In genomic region chr3:105397974-105398373, GRCh38 we compare ENCODE assay signal across 20 cellular contexts. TPM values are rescaled to one million over a fixed set of nuclear protein-coding genes. Genes with fewer than 3 reads are reported as not detected.
DNase-seq lines count a peak whose midpoint lies in the region; ATAC-seq and TF ChIP-seq lines count a peak whose summit lies in the region.
"Had no signal": no experiment of that assay in that cellular context is flagged by ENCODE, and none has a peak within 500 bp of the region (broad histone marks: within the 10 kb centered on the region; RNA-seq: fewer than 3 reads in every experiment).

No MANE protein-coding gene starts in this region.

- no peak overlapping the region for H3K4me3 Mint-ChIP-seq in stimulated activated memory B cell treated with anti-CD40 and anti-IgM and Interleukin-4, amounts not matched to agents 10 μg/mL and 1 μg/mL and 100 μg/mL, for 72 hours
- no peak overlapping the region for H3K4me3 Mint-ChIP-seq in Calu3 (ENCODE audit: low read depth, unreplicated experiment)
- H3K4me3 Mint-ChIP-seq: activated B cell treated with CpG ODN at 0.5 μM for 24 hours; activated CD8-positive, alpha-beta T cell treated with anti-CD3 and anti-CD28 coated beads, Interleukin-2, amount 10 ng/mL, durations not matched to agents 7 days and 5 days; activated naive CD4-positive, alpha-beta T cell treated with anti-CD3 and anti-CD28 coated beads, Interleukin-2, amount 50 U/mL, for 24 hours; activated T-cell treated with anti-CD3 and anti-CD28 coated beads, Interleukin-2, amount 50 U/mL, for 4 hours; memory B cell; naive thymus-derived CD8-positive, alpha-beta T cell; T-helper 1 cell treated with Interleukin-12 subunit alpha and Interleukin-12 subunit beta and Interleukin-4 antibody, amounts not matched to agents 30 μg/mL and 1 μg/mL, for 36 hours had no signal

- H2AFZ ChIP-seq in OCI-LY7 (ENCODE audit: low read length) (no peak overlapping the region), mammary epithelial cell (ENCODE audit: low read depth, low read length) (no peak overlapping the region)
- H2AFZ ChIP-seq: GM23248 had no signal

- H3K9me3 Mint-ChIP-seq in stimulated activated memory B cell treated with anti-CD40 and anti-IgM and Interleukin-4, amounts not matched to agents 10 μg/mL and 1 μg/mL and 100 μg/mL, for 72 hours, result no peaks in the 10 kb centered on the region
- H3K9me3 Mint-ChIP-seq in Calu3 (ENCODE audit: low read depth, unreplicated experiment), result no peaks in the 10 kb centered on the region
- H3K9me3 Mint-ChIP-seq: activated B cell treated with CpG ODN at 0.5 μM for 24 hours; activated naive CD4-positive, alpha-beta T cell treated with anti-CD3 and anti-CD28 coated beads, Interleukin-2, amount 50 U/mL, for 24 hours; activated T-cell treated with anti-CD3 and anti-CD28 coated beads, Interleukin-2, amount 50 U/mL, for 4 hours; memory B cell had no signal

- H3K9me3 ChIP-seq in OCI-LY7 (ENCODE audit: low read length) (peaks cover 5% of the 10 kb centered on the region; the same call in 1 of the 2 replicates), mammary epithelial cell (replicated peaks; ENCODE audit: insufficient read depth, low read length) (peaks cover 4% of the 10 kb centered on the region)
- H3K9me3 ChIP-seq: pancreas had no signal

- WGBS in mammary epithelial cell (ENCODE audit: low coverage, missing lambda C conversion rate), result 100% methylated on average over 1 of the region's 1 CpG

- no peaks in the 10 kb centered on the region for H3K27me3 ChIP-seq in dorsolateral prefrontal cortex
- H3K27me3 ChIP-seq in mammary epithelial cell (ENCODE audit: insufficient read depth, low read length), result no peaks in the 10 kb centered on the region
- H3K27me3 ChIP-seq: pancreas had no signal

- H3K36me3 ChIP-seq in OCI-LY7 (ENCODE audit: insufficient read depth, low read length), result 0 out of 2 replicates have a peak, but pooled peaks cover 4% of the 10 kb centered on the region
- no peaks in the 10 kb centered on the region for H3K36me3 ChIP-seq in mammary epithelial cell (ENCODE audit: insufficient read depth, low read length)
- H3K36me3 ChIP-seq: pancreas had no signal

- intact Hi-C loops in dorsolateral prefrontal cortex (cut with DNase I), result loop anchor here in 1 of 2 donors (5.0 kb wide), 1 partner anchor 49 kb away; no protein-coding TSS in a partner anchor
- intact Hi-C loops in Calu3 (cut with micrococcal nuclease; ENCODE audit: unreplicated experiment), result no loop called here
- intact Hi-C loops in OCI-LY7 (cut with micrococcal nuclease; ENCODE audit: unreplicated experiment), result no loop called here
- intact Hi-C loops in mammary epithelial cell (cut with micrococcal nuclease), result no loop called here

- no peak overlapping the region for H3K27ac Mint-ChIP-seq in stimulated activated memory B cell treated with anti-CD40 and anti-IgM and Interleukin-4, amounts not matched to agents 10 μg/mL and 1 μg/mL and 100 μg/mL, for 72 hours
- H3K27ac Mint-ChIP-seq in Calu3 (ENCODE audit: unreplicated experiment), result no peak overlapping the region
- H3K27ac Mint-ChIP-seq: activated B cell treated with CpG ODN at 0.5 μM for 24 hours; activated CD8-positive, alpha-beta T cell treated with anti-CD3 and anti-CD28 coated beads, Interleukin-2, amount 10 ng/mL, durations not matched to agents 7 days and 5 days; activated naive CD4-positive, alpha-beta T cell treated with anti-CD3 and anti-CD28 coated beads, Interleukin-2, amount 50 U/mL, for 24 hours; memory B cell; naive thymus-derived CD8-positive, alpha-beta T cell; T-helper 1 cell treated with Interleukin-12 subunit alpha and Interleukin-12 subunit beta and Interleukin-4 antibody, amounts not matched to agents 30 μg/mL and 1 μg/mL, for 36 hours had no signal

- H3K79me2 ChIP-seq in OCI-LY7 (ENCODE audit: insufficient read depth, low read depth, low read length), result peaks cover 22% of the 10 kb centered on the region; the same call in 1 of the 2 replicates
- peaks cover 75% of the 10 kb centered on the region for H3K79me2 ChIP-seq in mammary epithelial cell (ENCODE audit: insufficient read depth, low read length)

- BruUV-seq in Calu3 (replicated peaks; lab: Mats Ljungman, UMichigan), result no TSS peak
- BruUV-seq in OCI-LY7 (replicated peaks; lab: Mats Ljungman, UMichigan), result no TSS peak
- no TSS peak for BruUV-seq in mammary epithelial cell (replicated peaks; lab: Mats Ljungman, UMichigan)

- peak overlapping the region in 4 of 59 donors; percentile 4 to 35 (median 11) for H3K4me3 ChIP-seq in dorsolateral prefrontal cortex
- H3K4me3 ChIP-seq in OCI-LY7 (ENCODE audit: low read depth, low read length, poor library complexity, severe bottlenecking), result no peak overlapping the region
- no peak overlapping the region for H3K4me3 ChIP-seq in mammary epithelial cell (replicated peaks in 1 of 3; ENCODE audit: insufficient read depth in 1 of 3, low read depth in 2 of 3, low read length in 3 of 3)
- H3K4me3 ChIP-seq: GM23248, pancreas had no signal

- no peaks in the 10 kb centered on the region for H3K27me3 Mint-ChIP-seq in stimulated activated memory B cell treated with anti-CD40 and anti-IgM and Interleukin-4, amounts not matched to agents 10 μg/mL and 1 μg/mL and 100 μg/mL, for 72 hours
- no peaks in the 10 kb centered on the region for H3K27me3 Mint-ChIP-seq in Calu3 (ENCODE audit: unreplicated experiment)
- H3K27me3 Mint-ChIP-seq: activated B cell treated with CpG ODN at 0.5 μM for 24 hours; activated naive CD4-positive, alpha-beta T cell treated with anti-CD3 and anti-CD28 coated beads, Interleukin-2, amount 50 U/mL, for 24 hours; memory B cell had no signal

- ATAC-seq in GM18502 (IDR thresholded peaks at IDR 0.05; ENCODE audit: poor library complexity, unreplicated experiment) (peak; percentile 64), GM21390 (IDR thresholded peaks at IDR 0.05; ENCODE audit: unreplicated experiment) (peak; percentile 40), HG03521 (IDR thresholded peaks at IDR 0.05; ENCODE audit: unreplicated experiment) (peak; percentile 64)
- no peak for ATAC-seq in stimulated activated memory B cell treated with anti-CD40 and anti-IgM and Interleukin-4, amounts not matched to agents 10 μg/mL and 1 μg/mL and 100 μg/mL, for 72 hours
- ATAC-seq: activated CD8-positive, alpha-beta T cell treated with anti-CD3 and anti-CD28 coated beads, Interleukin-2, amount 10 ng/mL, durations not matched to agents 7 days and 5 days; activated T-cell treated with anti-CD3 and anti-CD28 coated beads, Interleukin-2, amount 50 U/mL, for 4 hours; naive thymus-derived CD8-positive, alpha-beta T cell; pancreas had no signal

- H3K4me1 ChIP-seq in OCI-LY7 (ENCODE audit: insufficient read depth, low read length, poor library complexity, severe bottlenecking), result no peaks in the 10 kb centered on the region
- H3K4me1 ChIP-seq in mammary epithelial cell (ENCODE audit: insufficient read depth, low read length), result peaks cover 22% of the 10 kb centered on the region

- H3K27ac ChIP-seq in dorsolateral prefrontal cortex, result peak overlapping the region in 50 of 59 donors; percentile 18 to 91 (median 76)
- no peak overlapping the region for H3K27ac ChIP-seq in OCI-LY7 (ENCODE audit: low read depth, low read length, poor library complexity, severe bottlenecking)
- no peak overlapping the region for H3K27ac ChIP-seq in mammary epithelial cell (ENCODE audit: insufficient read depth, low read depth, low read length)
- H3K27ac ChIP-seq: GM23248, pancreas had no signal

- no peak overlapping the region for H3K9ac ChIP-seq in mammary epithelial cell (ENCODE audit: insufficient read depth, low read length)
- H3K9ac ChIP-seq: GM23248 had no signal

- H3K9me2 ChIP-seq in OCI-LY7 (ENCODE audit: insufficient read depth, low read length), result no peaks in the 10 kb centered on the region

- TF ChIP-seq CTCF in dorsolateral prefrontal cortex (IDR thresholded peaks at IDR 0.05 in 54 of 56, conservative IDR thresholded peaks at IDR 0.05 in 2 of 56; ENCODE audit: low read depth in 1 of 56, partially characterized antibody in 56 of 56) (peak in 5 of 56 donors; percentile 13 to 23 (median 16)), Calu3 (IDR thresholded peaks at IDR 0.05; ENCODE audit: unreplicated experiment) (no peak), OCI-LY7 (conservative IDR thresholded peaks at IDR 0.05; ENCODE audit: low read length) (no peak), mammary epithelial cell (conservative IDR thresholded peaks at IDR 0.05 in 1 of 2, IDR thresholded peaks at IDR 0.05 in 1 of 2; ENCODE audit: extremely low read depth in 1 of 2, insufficient read depth in 1 of 2, low read depth in 1 of 2, low read length in 2 of 2) (no peak)

- dilution Hi-C loops in mammary epithelial cell (cut with HindIII; ENCODE audit: low sequenced_read_pairs), result no loop called here

- H3K36me3 Mint-ChIP-seq in stimulated activated memory B cell treated with anti-CD40 and anti-IgM and Interleukin-4, amounts not matched to agents 10 μg/mL and 1 μg/mL and 100 μg/mL, for 72 hours, result peaks cover 34% of the 10 kb centered on the region
- H3K36me3 Mint-ChIP-seq in Calu3 (ENCODE audit: insufficient read depth, unreplicated experiment), result peaks cover 16% of the 10 kb centered on the region
- H3K36me3 Mint-ChIP-seq: activated naive CD4-positive, alpha-beta T cell treated with anti-CD3 and anti-CD28 coated beads, Interleukin-2, amount 50 U/mL, for 24 hours had no signal

- CTCF ChIA-PET in Calu3 (lab: Charles Lee), result interaction anchor here (0.7 to 0.8 kb wide), 2 partner anchors 17 to 719 kb away, joined by 3 read pairs; no protein-coding TSS in a partner anchor
- CTCF ChIA-PET in OCI-LY7 (lab: Charles Lee; ENCODE audit: unreplicated experiment), result no interaction called here
- CTCF ChIA-PET in mammary epithelial cell (lab: Charles Lee; ENCODE audit: low non-redundant PET), result no interaction called here

- POLR2A ChIA-PET in OCI-LY7 (lab: Charles Lee), result interaction anchor here (0.8 to 2.9 kb wide), 9 partner anchors 9 to 51 kb away, joined by 3 to 11 read pairs (median 3); no protein-coding TSS in a partner anchor

- H3K4me2 ChIP-seq in OCI-LY7 (ENCODE audit: low read length) (no peak overlapping the region), mammary epithelial cell (ENCODE audit: insufficient read depth, low read depth, low read length) (no peak overlapping the region)

- H3K4me1 Mint-ChIP-seq in stimulated activated memory B cell treated with anti-CD40 and anti-IgM and Interleukin-4, amounts not matched to agents 10 μg/mL and 1 μg/mL and 100 μg/mL, for 72 hours, result peaks cover 11% of the 10 kb centered on the region
- H3K4me1 Mint-ChIP-seq in Calu3 (ENCODE audit: low read depth, unreplicated experiment), result peaks cover 53% of the 10 kb centered on the region
- H3K4me1 Mint-ChIP-seq: activated naive CD4-positive, alpha-beta T cell treated with anti-CD3 and anti-CD28 coated beads, Interleukin-2, amount 50 U/mL, for 24 hours; naive thymus-derived CD8-positive, alpha-beta T cell had no signal

- no peak for DNase-seq in dorsolateral prefrontal cortex
- DNase-seq in Calu3, result no peak
- no peak for DNase-seq in OCI-LY7 (ENCODE audit: low spot score)
- no peak for DNase-seq in mammary epithelial cell
- DNase-seq: activated B cell treated with CpG ODN at 0.5 μM for 24 hours; activated CD8-positive, alpha-beta T cell treated with anti-CD3 and anti-CD28 coated beads, Interleukin-2, amount 10 ng/mL, durations not matched to agents 7 days and 5 days; activated T-cell treated with anti-CD3 and anti-CD28 coated beads, Interleukin-2, amount 50 U/mL, for 4 hours; GM23248; naive thymus-derived CD8-positive, alpha-beta T cell; NCI-H1436 treated with DMSO at 0.1 percent for 48 hours; pancreas; SHP77; stimulated activated CD4-positive, alpha-beta T cell treated with anti-CD3 and anti-CD28 coated beads, Interleukin-2, amount 100 ng/mL, for 24 hours had no signal

- in situ Hi-C loops in mammary epithelial cell (cut with MboI; ENCODE audit: low sequenced_read_pairs in 2 of 2), result no loop called here

- H4K20me1 ChIP-seq in OCI-LY7 (ENCODE audit: insufficient read depth, low read length) (no peaks in the 10 kb centered on the region), mammary epithelial cell (ENCODE audit: insufficient read depth, low read length) (no peaks in the 10 kb centered on the region)

RNA-seq across cellular contexts. Expression of gene ALCAM, which starts 31.3 kb away (rescaled TPM):
- total RNA-seq in dorsolateral prefrontal cortex, result 100 to 1,000 TPM in 27 of 120 experiments, 10 to 100 TPM in 93; 43.9 to 211 (median 78.4) TPM
- total RNA-seq in Calu3 (2022), result 146 and 166 TPM in 2 replicates
- 40.4 and 51.3 TPM in 2 replicates for total RNA-seq in OCI-LY7 (2014; rRNA removed; shearing (Covaris generic))
- 47.7 and 56.1 TPM in 2 replicates for total RNA-seq in OCI-LY7 (2022)
- total RNA-seq in mammary epithelial cell, result 10 to 100 TPM; 67.6 to 88.4 TPM
- 64.0 TPM for polyA plus RNA-seq in mammary epithelial cell
- 83.6 TPM for polyA minus RNA-seq in mammary epithelial cell

Comparison
In these comparisons a context has a peak if more than half of its experiments do, and no peak if none do; other contexts are left out.
1. H3K27ac ChIP-seq: peak in dorsolateral prefrontal cortex (50 of 59); none in OCI-LY7 (single experiment) and mammary epithelial cell (single experiment).